Comparison of ENCODE assay signal across 33 cellular contexts in the genomic region with DNA sequence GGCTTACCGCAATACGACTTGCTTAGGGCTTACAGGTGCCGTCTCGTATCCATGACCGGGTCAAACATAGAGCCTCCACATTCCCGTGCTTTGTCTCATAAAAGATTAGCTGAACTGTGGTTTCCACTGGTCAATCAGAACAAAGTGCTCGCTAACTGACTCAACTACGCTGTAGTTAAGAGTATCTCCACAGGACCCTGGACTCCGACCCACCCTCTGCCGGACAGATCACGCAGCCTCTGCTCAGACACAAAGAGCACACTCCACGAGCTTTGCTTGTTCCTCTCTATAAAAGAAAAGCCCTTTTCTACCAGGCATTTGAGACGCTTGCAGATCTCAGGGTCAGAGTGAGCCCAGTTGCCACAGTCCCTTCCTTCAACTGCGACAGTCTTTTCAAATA.
"Had no signal": no experiment of that assay in that cellular context is flagged by ENCODE, and none has a peak within 500 bp of the region (broad histone marks: within the 10 kb centered on the region; RNA-seq: fewer than 3 reads in every experiment).

No MANE protein-coding gene starts in this region.

- DNase-seq: activated B cell treated with CpG ODN at 0.5 μM for 24 hours; activated CD4-positive, alpha-beta memory T cell treated with anti-CD3 and anti-CD28 coated beads for 36 hours; activated CD4-positive, alpha-beta T cell treated with anti-CD3 and anti-CD28 coated beads for 36 hours; activated CD4-positive, alpha-beta T cell treated with anti-CD3 and anti-CD28 coated beads for 48 hours; activated CD4-positive, alpha-beta T cell treated with anti-CD3 and anti-CD28 coated beads, Interleukin-2, amount 50 U/mL, for 1 hour; activated CD4-positive, alpha-beta T cell treated with anti-CD3 and anti-CD28 coated beads, Interleukin-2, amount 50 U/mL, for 4 hours; activated CD4-positive, CD25-positive, alpha-beta regulatory T cell treated with anti-CD3 and anti-CD28 coated beads, Interleukin-2, amount 50 U/mL, for 72 hours; activated CD8-positive, alpha-beta memory T cell treated with anti-CD3 and anti-CD28 coated beads, Interleukin-2, amount 10 ng/mL, durations not matched to agents 7 days and 5 days; activated CD8-positive, alpha-beta memory T cell treated with anti-CD3 and anti-CD28 coated beads, Interleukin-2, amount 50 U/mL, for 48 hours; activated CD8-positive, alpha-beta T cell treated with anti-CD3 and anti-CD28 coated beads for 36 hours; activated effector memory CD4-positive, alpha-beta T cell treated with Interleukin-2 at 50 U/mL for 16 hours; activated gamma-delta T cell; activated naive CD4-positive, alpha-beta T cell treated with anti-CD3 and anti-CD28 coated beads, Interleukin-2, amount 10 ng/mL, durations not matched to agents 7 days and 5 days; activated naive CD4-positive, alpha-beta T cell treated with Interleukin-2 at 50 U/mL for 16 hours; activated naive CD8-positive, alpha-beta T cell treated with anti-CD3 and anti-CD28 coated beads, Interleukin-2, amount 10 ng/mL, durations not matched to agents 7 days and 5 days; activated naive CD8-positive, alpha-beta T cell treated with anti-CD3 and anti-CD28 coated beads, Interleukin-2, amount 50 U/mL, for 24 hours; activated T-cell treated with anti-CD3 and anti-CD28 coated beads, Interleukin-2, amount 50 U/mL, for 24 hours; activated T-cell treated with anti-CD3 and anti-CD28 coated beads, Interleukin-2, amount 50 U/mL, for 48 hours; amygdala; anterior cingulate cortex; central memory CD4-positive, alpha-beta T cell; T-helper 1 cell; T-helper 2 cell; T-helper 9 cell had no signal

- H3K4me1 Mint-ChIP-seq: activated B cell treated with CpG ODN at 0.5 μM for 24 hours; activated CD4-positive, alpha-beta T cell treated with anti-CD3 and anti-CD28 coated beads for 36 hours; activated CD8-positive, alpha-beta memory T cell treated with anti-CD3 and anti-CD28 coated beads, Interleukin-2, amount 10 ng/mL, durations not matched to agents 7 days and 5 days; activated naive CD4-positive, alpha-beta T cell treated with anti-CD3 and anti-CD28 coated beads, Interleukin-2, amount 10 ng/mL, durations not matched to agents 7 days and 5 days; activated naive CD4-positive, alpha-beta T cell treated with anti-CD3 and anti-CD28 coated beads, Interleukin-2, amount 50 U/mL, for 24 hours; activated naive CD8-positive, alpha-beta T cell treated with anti-CD3 and anti-CD28 coated beads, Interleukin-2, amount 10 ng/mL, durations not matched to agents 7 days and 5 days; activated naive CD8-positive, alpha-beta T cell treated with anti-CD3 and anti-CD28 coated beads, Interleukin-2, amount 50 U/mL, for 24 hours had no signal

- H3K9me3 Mint-ChIP-seq: activated B cell treated with CpG ODN at 0.5 μM for 24 hours; activated CD8-positive, alpha-beta T cell treated with anti-CD3 and anti-CD28 coated beads for 36 hours; activated naive CD4-positive, alpha-beta T cell treated with anti-CD3 and anti-CD28 coated beads, Interleukin-2, amount 50 U/mL, for 24 hours; activated naive CD8-positive, alpha-beta T cell treated with anti-CD3 and anti-CD28 coated beads, Interleukin-2, amount 10 ng/mL, durations not matched to agents 7 days and 5 days; activated T-cell treated with anti-CD3 and anti-CD28 coated beads, Interleukin-2, amount 50 U/mL, for 24 hours; T-helper 2 cell treated with Interferon-gamma antibody and Interleukin-4, amounts not matched to agents 5 μg/mL and 100 μg/mL, for 36 hours had no signal

- H3K27me3 Mint-ChIP-seq: activated B cell treated with CpG ODN at 0.5 μM for 24 hours; activated CD4-positive, alpha-beta memory T cell treated with anti-CD3 and anti-CD28 coated beads for 36 hours; activated CD8-positive, alpha-beta memory T cell treated with anti-CD3 and anti-CD28 coated beads, Interleukin-2, amount 10 ng/mL, durations not matched to agents 7 days and 5 days; activated CD8-positive, alpha-beta T cell treated with anti-CD3 and anti-CD28 coated beads for 36 hours; activated naive CD4-positive, alpha-beta T cell treated with anti-CD3 and anti-CD28 coated beads, Interleukin-2, amount 10 ng/mL, durations not matched to agents 7 days and 5 days; activated naive CD4-positive, alpha-beta T cell treated with anti-CD3 and anti-CD28 coated beads, Interleukin-2, amount 50 U/mL, for 24 hours; activated naive CD8-positive, alpha-beta T cell treated with anti-CD3 and anti-CD28 coated beads, Interleukin-2, amount 10 ng/mL, durations not matched to agents 7 days and 5 days; activated naive CD8-positive, alpha-beta T cell treated with anti-CD3 and anti-CD28 coated beads, Interleukin-2, amount 50 U/mL, for 24 hours; activated T-cell treated with anti-CD3 and anti-CD28 coated beads, Interleukin-2, amount 50 U/mL, for 24 hours had no signal

- H3K4me1 ChIP-seq: ascending aorta had no signal

- H3K36me3 Mint-ChIP-seq: activated CD4-positive, alpha-beta memory T cell treated with anti-CD3 and anti-CD28 coated beads for 36 hours; activated CD8-positive, alpha-beta memory T cell treated with anti-CD3 and anti-CD28 coated beads, Interleukin-2, amount 10 ng/mL, durations not matched to agents 7 days and 5 days; activated naive CD4-positive, alpha-beta T cell treated with anti-CD3 and anti-CD28 coated beads, Interleukin-2, amount 10 ng/mL, durations not matched to agents 7 days and 5 days; activated naive CD4-positive, alpha-beta T cell treated with anti-CD3 and anti-CD28 coated beads, Interleukin-2, amount 50 U/mL, for 24 hours; activated naive CD8-positive, alpha-beta T cell; activated naive CD8-positive, alpha-beta T cell treated with anti-CD3 and anti-CD28 coated beads, Interleukin-2, amount 10 ng/mL, durations not matched to agents 7 days and 5 days; brain had no signal

- H3K4me3 ChIP-seq: ascending aorta had no signal

- H3K27ac ChIP-seq: ascending aorta, VCaP had no signal

- ATAC-seq: activated CD4-positive, alpha-beta T cell treated with anti-CD3 and anti-CD28 coated beads for 36 hours; activated CD8-positive, alpha-beta memory T cell treated with anti-CD3 and anti-CD28 coated beads, Interleukin-2, amount 10 ng/mL, durations not matched to agents 7 days and 5 days; activated CD8-positive, alpha-beta T cell treated with anti-CD3 and anti-CD28 coated beads for 36 hours; activated naive CD8-positive, alpha-beta T cell treated with anti-CD3 and anti-CD28 coated beads, Interleukin-2, amount 50 U/mL, for 24 hours had no signal

- H3K27me3 ChIP-seq: ascending aorta had no signal

- H3K9me3 ChIP-seq: ascending aorta had no signal

- H3K36me3 ChIP-seq: ascending aorta had no signal

- H3K4me3 Mint-ChIP-seq: activated B cell treated with CpG ODN at 0.5 μM for 24 hours; activated CD4-positive, alpha-beta memory T cell treated with anti-CD3 and anti-CD28 coated beads for 36 hours; activated CD4-positive, alpha-beta T cell treated with anti-CD3 and anti-CD28 coated beads for 36 hours; activated CD8-positive, alpha-beta memory T cell treated with anti-CD3 and anti-CD28 coated beads, Interleukin-2, amount 10 ng/mL, durations not matched to agents 7 days and 5 days; activated CD8-positive, alpha-beta T cell treated with anti-CD3 and anti-CD28 coated beads for 36 hours; activated naive CD4-positive, alpha-beta T cell treated with anti-CD3 and anti-CD28 coated beads, Interleukin-2, amount 10 ng/mL, durations not matched to agents 7 days and 5 days; activated naive CD4-positive, alpha-beta T cell treated with anti-CD3 and anti-CD28 coated beads, Interleukin-2, amount 50 U/mL, for 24 hours; activated naive CD8-positive, alpha-beta T cell; activated naive CD8-positive, alpha-beta T cell treated with anti-CD3 and anti-CD28 coated beads, Interleukin-2, amount 10 ng/mL, durations not matched to agents 7 days and 5 days; activated naive CD8-positive, alpha-beta T cell treated with anti-CD3 and anti-CD28 coated beads, Interleukin-2, amount 50 U/mL, for 24 hours; activated T-cell treated with anti-CD3 and anti-CD28 coated beads, Interleukin-2, amount 50 U/mL, for 24 hours; brain; T-helper 1 cell treated with Interleukin-12 subunit alpha and Interleukin-12 subunit beta and Interleukin-4 antibody, amounts not matched to agents 30 μg/mL and 1 μg/mL, for 36 hours; T-helper 2 cell treated with Interferon-gamma antibody and Interleukin-4, amounts not matched to agents 5 μg/mL and 100 μg/mL, for 36 hours had no signal

- H3K27ac Mint-ChIP-seq: activated B cell treated with CpG ODN at 0.5 μM for 24 hours; activated CD4-positive, alpha-beta memory T cell treated with anti-CD3 and anti-CD28 coated beads for 36 hours; activated CD4-positive, alpha-beta T cell treated with anti-CD3 and anti-CD28 coated beads for 36 hours; activated CD8-positive, alpha-beta memory T cell treated with anti-CD3 and anti-CD28 coated beads, Interleukin-2, amount 10 ng/mL, durations not matched to agents 7 days and 5 days; activated CD8-positive, alpha-beta T cell treated with anti-CD3 and anti-CD28 coated beads for 36 hours; activated naive CD4-positive, alpha-beta T cell treated with anti-CD3 and anti-CD28 coated beads, Interleukin-2, amount 10 ng/mL, durations not matched to agents 7 days and 5 days; activated naive CD4-positive, alpha-beta T cell treated with anti-CD3 and anti-CD28 coated beads, Interleukin-2, amount 50 U/mL, for 24 hours; activated naive CD8-positive, alpha-beta T cell; activated naive CD8-positive, alpha-beta T cell treated with anti-CD3 and anti-CD28 coated beads, Interleukin-2, amount 10 ng/mL, durations not matched to agents 7 days and 5 days; activated naive CD8-positive, alpha-beta T cell treated with anti-CD3 and anti-CD28 coated beads, Interleukin-2, amount 50 U/mL, for 24 hours; activated T-cell treated with anti-CD3 and anti-CD28 coated beads, Interleukin-2, amount 50 U/mL, for 24 hours; activated T-helper 2 cell treated with anti-CD3 and anti-CD28 coated beads, Interferon-gamma antibody, Interleukin-2, Interleukin-4, amounts not matched to agents 10 μg/mL and 5 μg/mL and 100 μg/mL, durations not matched to agents 14 hours and 24 hours and 36 hours; brain; T-helper 1 cell treated with Interleukin-12 subunit alpha and Interleukin-12 subunit beta and Interleukin-4 antibody, amounts not matched to agents 30 μg/mL and 1 μg/mL, for 36 hours; T-helper 2 cell treated with Interferon-gamma antibody and Interleukin-4, amounts not matched to agents 5 μg/mL and 100 μg/mL, for 36 hours had no signal

- FAIRE-seq: TTC549 had no signal
